18 cellular contexts compared by ENCODE assay signal in the genomic region with DNA sequence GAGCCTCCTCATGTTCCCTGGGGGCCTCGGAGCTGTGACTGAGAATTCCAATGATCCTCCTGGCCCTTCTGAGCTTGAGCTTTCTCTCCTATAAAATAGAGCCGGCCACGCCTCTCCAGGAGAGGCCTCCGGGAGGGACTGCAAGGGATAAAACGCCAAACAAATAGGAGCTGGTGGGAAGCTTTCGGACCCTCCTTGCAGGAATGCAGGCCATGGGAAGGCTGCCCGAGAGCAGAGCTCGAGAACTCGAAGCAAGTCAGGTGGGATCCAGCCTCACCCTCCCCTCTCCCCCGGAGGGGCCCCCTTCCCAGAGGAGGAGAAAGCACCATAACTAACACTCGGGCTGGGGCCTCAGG. TPM values are rescaled to one million over a fixed set of nuclear protein-coding genes. Genes with fewer than 3 reads are reported as not detected.
"Had no signal": no experiment of that assay in that cellular context is flagged by ENCODE, and none has a peak within 500 bp of the region (broad histone marks: within the 10 kb centered on the region; RNA-seq: fewer than 3 reads in every experiment).

No MANE protein-coding gene starts in this region.

- H3K9me3 ChIP-seq: breast epithelium, heart left ventricle had no signal

- H3K4me1 ChIP-seq: breast epithelium had no signal

- H3K36me3 Mint-ChIP-seq: naive B cell; stimulated activated memory B cell treated with anti-CD40 and anti-IgM and Interleukin-4, amounts not matched to agents 10 μg/mL and 1 μg/mL and 100 μg/mL, for 72 hours had no signal

- H3K4me3 Mint-ChIP-seq: activated CD4-positive, alpha-beta T cell treated with anti-CD3 and anti-CD28 coated beads, Interleukin-2, amount 10 ng/mL, durations not matched to agents 7 days and 5 days; activated naive CD8-positive, alpha-beta T cell treated with anti-CD3 and anti-CD28 coated beads, Interleukin-2, amount 50 U/mL, for 24 hours; dendritic cell treated with granulocyte-macrophage colony-stimulating factor and Interleukin-4, amounts not matched to agents 40 ng/mL and 50 ng/mL, for 4 days; effector memory CD8-positive, alpha-beta T cell; naive B cell; stimulated activated memory B cell treated with anti-CD40 and anti-IgM and Interleukin-4, amounts not matched to agents 10 μg/mL and 1 μg/mL and 100 μg/mL, for 72 hours had no signal

- ATAC-seq: activated naive CD8-positive, alpha-beta T cell treated with anti-CD3 and anti-CD28 coated beads, Interleukin-2, amount 50 U/mL, for 24 hours; effector memory CD8-positive, alpha-beta T cell; left colon; stimulated activated memory B cell treated with anti-CD40 and anti-IgM and Interleukin-4, amounts not matched to agents 10 μg/mL and 1 μg/mL and 100 μg/mL, for 72 hours had no signal

- H3K4me1 Mint-ChIP-seq: naive B cell had no signal

- H3K4me3 ChIP-seq: breast epithelium, heart left ventricle, lung had no signal

- H3K27me3 Mint-ChIP-seq: activated CD4-positive, alpha-beta T cell treated with anti-CD3 and anti-CD28 coated beads, Interleukin-2, amount 10 ng/mL, durations not matched to agents 7 days and 5 days; activated naive CD8-positive, alpha-beta T cell treated with anti-CD3 and anti-CD28 coated beads, Interleukin-2, amount 50 U/mL, for 24 hours had no signal

- H3K9me3 Mint-ChIP-seq: activated CD4-positive, alpha-beta T cell treated with anti-CD3 and anti-CD28 coated beads, Interleukin-2, amount 10 ng/mL, durations not matched to agents 7 days and 5 days; activated naive CD8-positive, alpha-beta T cell treated with anti-CD3 and anti-CD28 coated beads, Interleukin-2, amount 50 U/mL, for 24 hours; dendritic cell treated with granulocyte-macrophage colony-stimulating factor and Interleukin-4, amounts not matched to agents 40 ng/mL and 50 ng/mL, for 4 days; effector memory CD8-positive, alpha-beta T cell; naive B cell; stimulated activated memory B cell treated with anti-CD40 and anti-IgM and Interleukin-4, amounts not matched to agents 10 μg/mL and 1 μg/mL and 100 μg/mL, for 72 hours had no signal

- H3K27ac Mint-ChIP-seq: activated CD4-positive, alpha-beta T cell treated with anti-CD3 and anti-CD28 coated beads, Interleukin-2, amount 10 ng/mL, durations not matched to agents 7 days and 5 days; activated naive CD8-positive, alpha-beta T cell treated with anti-CD3 and anti-CD28 coated beads, Interleukin-2, amount 50 U/mL, for 24 hours; dendritic cell treated with granulocyte-macrophage colony-stimulating factor and Interleukin-4, amounts not matched to agents 40 ng/mL and 50 ng/mL, for 4 days; naive B cell had no signal

- H3K27ac ChIP-seq: breast epithelium, epithelial cell of prostate, heart left ventricle had no signal

- H3K27me3 ChIP-seq: breast epithelium, heart left ventricle had no signal

- DNase-seq: activated CD4-positive, alpha-beta T cell treated with anti-CD3 and anti-CD28 coated beads, Interleukin-2, amount 10 ng/mL, durations not matched to agents 7 days and 5 days; activated CD4-positive, CD25-positive, alpha-beta regulatory T cell; activated naive CD4-positive, alpha-beta T cell; activated naive CD8-positive, alpha-beta T cell treated with anti-CD3 and anti-CD28 coated beads, Interleukin-2, amount 50 U/mL, for 24 hours; aorta; effector memory CD8-positive, alpha-beta T cell; heart left ventricle; left colon; naive B cell; retina; T-helper 2 cell had no signal

- H3K36me3 ChIP-seq: breast epithelium, heart left ventricle had no signal

RNA-seq across cellular contexts. Expression of gene FLRT1, which starts 34.5 kb away (rescaled TPM):
- total RNA-seq: activated CD4-positive, alpha-beta T cell treated with anti-CD3 and anti-CD28 coated beads, Interleukin-2, amount 10 ng/mL, durations not matched to agents 7 days and 5 days; activated CD8-positive, alpha-beta memory T cell treated with anti-CD3 and anti-CD28 coated beads for 36 hours; breast epithelium; mononuclear cell had no signal
- polyA plus RNA-seq: aorta had no signal
